8 cellular contexts compared by ENCODE assay signal in genomic region chr4:122922877-122923511, GRCh38. TPM values are rescaled to one million over a fixed set of nuclear protein-coding genes. Genes with fewer than 3 reads are reported as not detected.
DNase-seq lines count a peak whose midpoint lies in the region; ATAC-seq and TF ChIP-seq lines count a peak whose summit lies in the region.

No MANE protein-coding gene starts in this region.

- intact Hi-C loops in Right ventricle myocardium superior (cut with DNase I), result loop anchor here (10.0 kb wide), 1 partner anchor 318 kb away; no protein-coding TSS in a partner anchor

- peak overlapping the region; percentile 94 for H3K4me3 ChIP-seq in parathyroid adenoma (ENCODE audit: low read depth, low read length)

- H3K9me3 ChIP-seq in parathyroid adenoma (ENCODE audit: control insufficient read depth, low read length), result no peaks in the 10 kb centered on the region

- H3K36me3 ChIP-seq in parathyroid adenoma (ENCODE audit: control insufficient read depth, insufficient read depth, low read length), result no peaks in the 10 kb centered on the region

- peaks cover 2% of the 10 kb centered on the region for H3K79me2 ChIP-seq in parathyroid adenoma

- no peak overlapping the region for H3K4me3 Mint-ChIP-seq in activated naive CD8-positive, alpha-beta T cell treated with anti-CD3 and anti-CD28 coated beads, Interleukin-2, amount 10 ng/mL, durations not matched to agents 7 days and 5 days
- H3K4me3 Mint-ChIP-seq in type B pancreatic cell, result peak overlapping the region; percentile 98

- H3K27me3 ChIP-seq in parathyroid adenoma (ENCODE audit: control insufficient read depth, insufficient read depth, low read length), result no peaks in the 10 kb centered on the region

- peak overlapping the region; percentile 98 for H3K27ac Mint-ChIP-seq in activated naive CD8-positive, alpha-beta T cell treated with anti-CD3 and anti-CD28 coated beads, Interleukin-2, amount 10 ng/mL, durations not matched to agents 7 days and 5 days
- H3K27ac Mint-ChIP-seq in type B pancreatic cell, result peak overlapping the region; percentile 92

- no peaks in the 10 kb centered on the region for H3K36me3 Mint-ChIP-seq in activated naive CD8-positive, alpha-beta T cell treated with anti-CD3 and anti-CD28 coated beads, Interleukin-2, amount 10 ng/mL, durations not matched to agents 7 days and 5 days
- no peaks in the 10 kb centered on the region for H3K36me3 Mint-ChIP-seq in type B pancreatic cell

- peaks cover 18% of the 10 kb centered on the region for H3K4me1 Mint-ChIP-seq in activated naive CD8-positive, alpha-beta T cell treated with anti-CD3 and anti-CD28 coated beads, Interleukin-2, amount 10 ng/mL, durations not matched to agents 7 days and 5 days
- H3K4me1 Mint-ChIP-seq in type B pancreatic cell (ENCODE audit: unreplicated experiment), result no peaks in the 10 kb centered on the region

- TF ChIP-seq CTCF in GM10248 (IDR thresholded peaks at IDR 0.05; ENCODE audit: control extremely low read depth, extremely low read depth, low read depth, missing control alignments), result no peak
- no peak for TF ChIP-seq CTCF in parathyroid adenoma (IDR thresholded peaks at IDR 0.05)
- no peak for TF ChIP-seq CTCF in type B pancreatic cell (conservative IDR thresholded peaks at IDR 0.05)

- H3K4me1 ChIP-seq in parathyroid adenoma, result no peaks in the 10 kb centered on the region

- H3K4me2 ChIP-seq in parathyroid adenoma (ENCODE audit: low read length), result peak overlapping the region; percentile 97

- no peaks in the 10 kb centered on the region for H3K27me3 Mint-ChIP-seq in activated naive CD8-positive, alpha-beta T cell treated with anti-CD3 and anti-CD28 coated beads, Interleukin-2, amount 10 ng/mL, durations not matched to agents 7 days and 5 days
- H3K27me3 Mint-ChIP-seq in type B pancreatic cell, result no peaks in the 10 kb centered on the region

- peak; percentile 86 for DNase-seq in GM10248 (ENCODE audit: extremely low spot score)
- DNase-seq in NCI-H1092 treated with DMSO at 0.1 percent for 48 hours (lab: John Stamatoyannopoulos, UW), result peak; percentile 76
- peak; percentile 90 for DNase-seq in SKM-1 treated with dmso at 0.1 percent for 144 hours (lab: John Stamatoyannopoulos, UW; ENCODE audit: unreplicated experiment)
- peak; percentile 83 for DNase-seq in activated naive CD8-positive, alpha-beta T cell treated with anti-CD3 and anti-CD28 coated beads, Interleukin-2, amount 10 ng/mL, durations not matched to agents 7 days and 5 days
- DNase-seq in Right ventricle myocardium superior, result peak; percentile 90
- DNase-seq in type B pancreatic cell (ENCODE audit: extremely low spot score, unreplicated experiment), result peak; percentile 83

- peak overlapping the region; percentile 39 for H3K27ac ChIP-seq in parathyroid adenoma

- no peaks in the 10 kb centered on the region for H3K9me3 Mint-ChIP-seq in activated naive CD8-positive, alpha-beta T cell treated with anti-CD3 and anti-CD28 coated beads, Interleukin-2, amount 10 ng/mL, durations not matched to agents 7 days and 5 days
- H3K9me3 Mint-ChIP-seq in type B pancreatic cell, result no peaks in the 10 kb centered on the region

- CTCF ChIA-PET in GM10248 (lab: Yijun Ruan, JAX), result interaction anchor here (0.6 to 4.3 kb wide), 5 partner anchors 7 to 384 kb away, joined by 3 to 25 read pairs (median 9); no protein-coding TSS in a partner anchor

- no peak overlapping the region for H3K9ac ChIP-seq in parathyroid adenoma

- peak; percentile 98 for ATAC-seq in HG02610 (IDR thresholded peaks at IDR 0.05; ENCODE audit: unreplicated experiment)
- peak; percentile 96 for ATAC-seq in activated naive CD8-positive, alpha-beta T cell treated with anti-CD3 and anti-CD28 coated beads, Interleukin-2, amount 10 ng/mL, durations not matched to agents 7 days and 5 days (ENCODE audit: low read depth)
- peak; percentile 98 for ATAC-seq in Right ventricle myocardium superior (ENCODE audit: poor library complexity)

- POLR2A ChIA-PET in GM10248 (lab: Yijun Ruan, JAX), result interaction anchor here (0.8 kb wide), 1 partner anchor 191 kb away, joined by 3 read pairs; the partner anchor contains the start of gene BBS12
- POLR2A ChIA-PET in activated naive CD8-positive, alpha-beta T cell treated with anti-CD3 and anti-CD28 coated beads, Interleukin-2, amount 10 ng/mL, durations not matched to agents 7 days and 5 days (lab: Charles Lee), result interaction anchor here (2.2 kb wide), 1 partner anchor 190 kb away, joined by 15 read pairs; the partner anchor contains the start of gene BBS12

- H2AFZ ChIP-seq in parathyroid adenoma, result peak overlapping the region; percentile 94

RNA-seq across cellular contexts. Expression of gene NUDT6, which starts 0.6 kb away (rescaled TPM):
- total RNA-seq in activated naive CD8-positive, alpha-beta T cell treated with anti-CD3 and anti-CD28 coated beads, Interleukin-2, amount 10 ng/mL, durations not matched to agents 7 days and 5 days, result 10 to 100 TPM in 1 of 2 experiments, 1 to 10 TPM in 1; 9.6 to 13.3 TPM
- 16.1 TPM for total RNA-seq in Right ventricle myocardium superior
- 5.1 and 10.8 TPM in 2 replicates for total RNA-seq in type B pancreatic cell (ENCODE audit: low replicate concordance)

Comparison
In these comparisons a context has a peak if more than half of its experiments do, and no peak if none do; other contexts are left out.
1. Peak in every context shown above with its lines: DNase-seq, ATAC-seq, H3K4me3 ChIP-seq and H3K27ac ChIP-seq.